In the genomic region with DNA sequence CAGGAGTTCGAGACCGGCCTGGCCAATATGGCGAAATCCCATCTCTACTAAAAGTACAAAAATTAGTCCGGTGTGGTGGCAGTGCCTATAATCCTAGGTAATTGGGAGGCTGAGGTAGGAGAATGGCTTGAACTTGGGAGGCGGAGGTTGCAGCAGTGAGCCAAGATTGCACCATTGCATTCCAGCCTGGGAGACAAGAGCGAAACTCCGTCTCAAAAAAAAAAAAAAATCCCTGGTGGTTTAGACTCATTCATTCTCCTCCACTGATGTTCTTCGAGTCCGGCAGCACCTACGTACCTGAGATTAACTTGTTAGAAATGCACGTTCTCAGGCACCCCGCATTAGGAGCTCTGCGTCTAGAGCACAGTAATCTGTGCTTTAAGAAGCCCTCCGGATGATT, we compare ENCODE assay signal across 21 cellular contexts. TPM values are rescaled to one million over a fixed set of nuclear protein-coding genes. Genes with fewer than 3 reads are reported as not detected.
DNase-seq lines count a peak whose midpoint lies in the region; ATAC-seq lines count a peak whose summit lies in the region.
"Had no signal": no experiment of that assay in that cellular context is flagged by ENCODE, and none has a peak within 500 bp of the region (broad histone marks: within the 10 kb centered on the region; RNA-seq: fewer than 3 reads in every experiment).

No MANE protein-coding gene starts in this region.

- peaks cover 3 to 13% of the 10 kb centered on the region in 2 donors for H3K36me3 Mint-ChIP-seq in activated T-cell treated with anti-CD3 and anti-CD28 coated beads, Interleukin-2, amount 50 U/mL, for 72 hours (ENCODE audit: insufficient read depth in 2 of 2)
- peaks cover 57% of the 10 kb centered on the region for H3K36me3 Mint-ChIP-seq in activated T-helper 1 cell treated with anti-CD3 and anti-CD28 coated beads, Interleukin-12 subunit alpha, Interleukin-12 subunit beta, Interleukin-2, Interleukin-4 antibody, amounts not matched to agents 30 ng/mL and 10 ng/mL and 1 ng/mL, durations not matched to agents 14 hours and 24 hours and 36 hours (ENCODE audit: low read depth)
- peaks cover 49% of the 10 kb centered on the region for H3K36me3 Mint-ChIP-seq in natural killer cell treated with Interleukin-12 subunit alpha and Interleukin-12 subunit beta and Interleukin-15 and Interleukin-18, amount 100 ng/mL, for 72 hours
- peaks cover 18% of the 10 kb centered on the region for H3K36me3 Mint-ChIP-seq in effector memory CD8-positive, alpha-beta T cell (ENCODE audit: insufficient read depth)

- DNase-seq in activated T-cell treated with anti-CD3 and anti-CD28 coated beads, Interleukin-2, amount 50 U/mL, for 72 hours, result no peak
- no peak for DNase-seq in activated T-cell treated with anti-CD3 and anti-CD28 coated beads, Interleukin-2, amount 50 U/mL, for 1 hour
- no peak for DNase-seq in activated T-helper 1 cell treated with anti-CD3 and anti-CD28 coated beads, Interleukin-12 subunit alpha, Interleukin-12 subunit beta, Interleukin-2, Interleukin-4 antibody, amounts not matched to agents 30 ng/mL and 10 ng/mL and 1 ng/mL, durations not matched to agents 14 hours and 24 hours and 36 hours (ENCODE audit: low spot score)
- DNase-seq in natural killer cell treated with Interleukin-12 subunit alpha and Interleukin-12 subunit beta and Interleukin-15 and Interleukin-18, amount 100 ng/mL, for 72 hours (ENCODE audit: low spot score), result no peak
- DNase-seq in effector memory CD8-positive, alpha-beta T cell, result no peak
- DNase-seq in medulla oblongata (ENCODE audit: extremely low spot score), result no peak
- DNase-seq in stimulated activated CD4-positive, alpha-beta T cell treated with anti-CD3 and anti-CD28 coated beads, Interleukin-2, amount 100 ng/mL, for 48 hours, result no peak
- DNase-seq: BE2C; Caco-2; CD4-positive, alpha-beta T cell; DMS153; GF-D8; GM23248; NCI-H1105; NCI-H187; NCI-H2227 treated with DMSO at 0.1 percent for 48 hours; NCI-H510A treated with DMSO at 0.1 percent for 48 hours; NCI-H82; SHP77 treated with DMSO at 0.1 percent for 48 hours had no signal

- peaks cover 83% of the 10 kb centered on the region for H3K4me1 Mint-ChIP-seq in activated T-cell treated with anti-CD3 and anti-CD28 coated beads, Interleukin-2, amount 50 U/mL, for 72 hours (ENCODE audit: low read depth)
- peaks cover 85% of the 10 kb centered on the region for H3K4me1 Mint-ChIP-seq in activated T-helper 1 cell treated with anti-CD3 and anti-CD28 coated beads, Interleukin-12 subunit alpha, Interleukin-12 subunit beta, Interleukin-2, Interleukin-4 antibody, amounts not matched to agents 30 ng/mL and 10 ng/mL and 1 ng/mL, durations not matched to agents 14 hours and 24 hours and 36 hours (ENCODE audit: low read depth)
- peaks cover 64 to 86% of the 10 kb centered on the region in 2 donors for H3K4me1 Mint-ChIP-seq in natural killer cell treated with Interleukin-12 subunit alpha and Interleukin-12 subunit beta and Interleukin-15 and Interleukin-18, amount 100 ng/mL, for 72 hours (ENCODE audit: low read depth in 2 of 2)
- peaks cover 65 to 77% of the 10 kb centered on the region in 2 donors for H3K4me1 Mint-ChIP-seq in effector memory CD8-positive, alpha-beta T cell (ENCODE audit: low read depth in 2 of 2)

- peaks cover 9% of the 10 kb centered on the region for H3K27me3 Mint-ChIP-seq in activated T-cell treated with anti-CD3 and anti-CD28 coated beads, Interleukin-2, amount 50 U/mL, for 72 hours (ENCODE audit: low read depth)
- H3K27me3 Mint-ChIP-seq in activated T-helper 1 cell treated with anti-CD3 and anti-CD28 coated beads, Interleukin-12 subunit alpha, Interleukin-12 subunit beta, Interleukin-2, Interleukin-4 antibody, amounts not matched to agents 30 ng/mL and 10 ng/mL and 1 ng/mL, durations not matched to agents 14 hours and 24 hours and 36 hours (ENCODE audit: insufficient read depth), result no peaks in the 10 kb centered on the region
- no peaks in the 10 kb centered on the region for H3K27me3 Mint-ChIP-seq in natural killer cell treated with Interleukin-12 subunit alpha and Interleukin-12 subunit beta and Interleukin-15 and Interleukin-18, amount 100 ng/mL, for 72 hours
- H3K27me3 Mint-ChIP-seq in effector memory CD8-positive, alpha-beta T cell, result no peaks in the 10 kb centered on the region
- H3K27me3 Mint-ChIP-seq: CD4-positive, alpha-beta T cell had no signal

- H3K27ac Mint-ChIP-seq in activated T-cell treated with anti-CD3 and anti-CD28 coated beads, Interleukin-2, amount 50 U/mL, for 72 hours, result peak overlapping the region; percentile 66
- no peak overlapping the region for H3K27ac Mint-ChIP-seq in activated T-helper 1 cell treated with anti-CD3 and anti-CD28 coated beads, Interleukin-12 subunit alpha, Interleukin-12 subunit beta, Interleukin-2, Interleukin-4 antibody, amounts not matched to agents 30 ng/mL and 10 ng/mL and 1 ng/mL, durations not matched to agents 14 hours and 24 hours and 36 hours
- H3K27ac Mint-ChIP-seq in natural killer cell treated with Interleukin-12 subunit alpha and Interleukin-12 subunit beta and Interleukin-15 and Interleukin-18, amount 100 ng/mL, for 72 hours, result peak overlapping the region; percentile 98
- H3K27ac Mint-ChIP-seq in effector memory CD8-positive, alpha-beta T cell, result no peak overlapping the region
- H3K27ac Mint-ChIP-seq: CD4-positive, alpha-beta T cell had no signal

- intact Hi-C loops in activated T-helper 1 cell treated with anti-CD3 and anti-CD28 coated beads, Interleukin-12 subunit alpha, Interleukin-12 subunit beta, Interleukin-2, Interleukin-4 antibody, amounts not matched to agents 30 ng/mL and 10 ng/mL and 1 ng/mL, durations not matched to agents 14 hours and 24 hours and 36 hours (cut with micrococcal nuclease), result no loop called here

- H3K9me3 Mint-ChIP-seq in activated T-cell treated with anti-CD3 and anti-CD28 coated beads, Interleukin-2, amount 50 U/mL, for 72 hours, result no peaks in the 10 kb centered on the region
- H3K9me3 Mint-ChIP-seq in activated T-helper 1 cell treated with anti-CD3 and anti-CD28 coated beads, Interleukin-12 subunit alpha, Interleukin-12 subunit beta, Interleukin-2, Interleukin-4 antibody, amounts not matched to agents 30 ng/mL and 10 ng/mL and 1 ng/mL, durations not matched to agents 14 hours and 24 hours and 36 hours, result no peaks in the 10 kb centered on the region
- H3K9me3 Mint-ChIP-seq in natural killer cell treated with Interleukin-12 subunit alpha and Interleukin-12 subunit beta and Interleukin-15 and Interleukin-18, amount 100 ng/mL, for 72 hours, result no peaks in the 10 kb centered on the region
- no peaks in the 10 kb centered on the region for H3K9me3 Mint-ChIP-seq in effector memory CD8-positive, alpha-beta T cell
- H3K9me3 Mint-ChIP-seq: CD4-positive, alpha-beta T cell had no signal

- H3K4me3 Mint-ChIP-seq in activated T-cell treated with anti-CD3 and anti-CD28 coated beads, Interleukin-2, amount 50 U/mL, for 72 hours, result peak overlapping the region; percentile 74 to 92
- peak overlapping the region; percentile 88 for H3K4me3 Mint-ChIP-seq in activated T-helper 1 cell treated with anti-CD3 and anti-CD28 coated beads, Interleukin-12 subunit alpha, Interleukin-12 subunit beta, Interleukin-2, Interleukin-4 antibody, amounts not matched to agents 30 ng/mL and 10 ng/mL and 1 ng/mL, durations not matched to agents 14 hours and 24 hours and 36 hours
- peak overlapping the region; percentile 94 for H3K4me3 Mint-ChIP-seq in natural killer cell treated with Interleukin-12 subunit alpha and Interleukin-12 subunit beta and Interleukin-15 and Interleukin-18, amount 100 ng/mL, for 72 hours
- peak overlapping the region in 1 of 2 donors; percentile 28 for H3K4me3 Mint-ChIP-seq in effector memory CD8-positive, alpha-beta T cell
- H3K4me3 Mint-ChIP-seq: CD4-positive, alpha-beta T cell had no signal

- no peak for ATAC-seq in activated T-cell treated with anti-CD3 and anti-CD28 coated beads, Interleukin-2, amount 50 U/mL, for 72 hours (replicated peaks in 1 of 2)
- ATAC-seq in natural killer cell treated with Interleukin-12 subunit alpha and Interleukin-12 subunit beta and Interleukin-15 and Interleukin-18, amount 100 ng/mL, for 72 hours, result no peak
- no peak for ATAC-seq in effector memory CD8-positive, alpha-beta T cell (replicated peaks)
- no peak for ATAC-seq in GM18868 (IDR thresholded peaks at IDR 0.05; ENCODE audit: unreplicated experiment)

RNA-seq across cellular contexts. Expression of gene MCTP2, which starts 3.7 kb away (rescaled TPM):
- 100 to 1,000 TPM in 1 of 2 donors, 10 to 100 TPM in 1; 49.9 to 119 TPM for total RNA-seq in activated T-cell treated with anti-CD3 and anti-CD28 coated beads, Interleukin-2, amount 50 U/mL, for 72 hours
- 93.2 and 96.0 TPM in 2 replicates for total RNA-seq in activated T-helper 1 cell treated with anti-CD3 and anti-CD28 coated beads, Interleukin-12 subunit alpha, Interleukin-12 subunit beta, Interleukin-2, Interleukin-4 antibody, amounts not matched to agents 30 ng/mL and 10 ng/mL and 1 ng/mL, durations not matched to agents 14 hours and 24 hours and 36 hours
- total RNA-seq in natural killer cell treated with Interleukin-12 subunit alpha and Interleukin-12 subunit beta and Interleukin-15 and Interleukin-18, amount 100 ng/mL, for 72 hours, result 100 to 1,000 TPM; 262 to 344 TPM
- total RNA-seq: A172 had no signal

Comparison
In these comparisons a context has a peak if more than half of its experiments do, and no peak if none do; other contexts are left out.
1. H3K27ac Mint-ChIP-seq: peak in activated T-cell treated with anti-CD3 and anti-CD28 coated beads, Interleukin-2, amount 50 U/mL, for 72 hours (single experiment) and natural killer cell treated with Interleukin-12 subunit alpha and Interleukin-12 subunit beta and Interleukin-15 and Interleukin-18, amount 100 ng/mL, for 72 hours (2 of 2); none in activated T-helper 1 cell treated with anti-CD3 and anti-CD28 coated beads, Interleukin-12 subunit alpha, Interleukin-12 subunit beta, Interleukin-2, Interleukin-4 antibody, amounts not matched to agents 30 ng/mL and 10 ng/mL and 1 ng/mL, durations not matched to agents 14 hours and 24 hours and 36 hours (single experiment) and effector memory CD8-positive, alpha-beta T cell (0 of 2).